In the genomic region with DNA sequence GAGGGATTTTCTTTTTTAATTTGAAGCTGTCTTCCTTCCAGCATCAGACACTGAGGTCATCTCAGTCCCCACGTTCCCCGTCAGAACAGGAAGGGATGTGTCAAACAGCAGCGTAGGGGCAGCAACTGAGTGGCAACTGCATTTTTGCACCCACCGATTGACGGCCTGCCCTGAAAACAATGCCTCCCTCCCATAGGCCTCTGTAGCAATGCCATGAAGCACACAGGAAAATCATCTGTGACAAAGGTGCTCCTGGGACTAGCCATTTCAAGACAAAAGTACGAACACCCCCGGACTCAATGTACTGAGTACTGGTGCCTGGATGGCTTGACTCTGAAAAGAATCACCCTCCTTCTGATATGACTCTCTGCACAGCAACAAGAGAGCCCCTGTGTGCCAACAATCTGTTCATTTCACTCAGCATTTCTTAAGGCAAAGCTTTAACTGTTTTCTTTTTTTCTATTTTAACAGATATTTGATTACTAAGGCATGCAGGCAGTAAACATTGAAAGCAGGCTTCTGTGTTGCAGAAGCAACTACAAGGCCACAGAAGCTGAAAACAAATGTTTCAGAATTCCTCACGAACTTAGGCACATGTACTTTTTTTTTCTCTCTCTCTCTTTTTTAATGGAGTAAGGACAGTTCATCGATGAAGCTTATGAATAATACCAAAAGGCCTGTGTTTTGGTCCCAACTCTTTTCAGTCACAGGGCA, we compare ENCODE assay signal across 1 cellular context.
TF ChIP-seq lines count a peak whose summit lies in the region.

No MANE protein-coding gene starts in this region.

TF ChIP-seq in HEK293, 187 proteins besides CTCF, POLR2A, EP300 and RAD21 (continued from another document):
- TF ChIP-seq, protein P1, sequence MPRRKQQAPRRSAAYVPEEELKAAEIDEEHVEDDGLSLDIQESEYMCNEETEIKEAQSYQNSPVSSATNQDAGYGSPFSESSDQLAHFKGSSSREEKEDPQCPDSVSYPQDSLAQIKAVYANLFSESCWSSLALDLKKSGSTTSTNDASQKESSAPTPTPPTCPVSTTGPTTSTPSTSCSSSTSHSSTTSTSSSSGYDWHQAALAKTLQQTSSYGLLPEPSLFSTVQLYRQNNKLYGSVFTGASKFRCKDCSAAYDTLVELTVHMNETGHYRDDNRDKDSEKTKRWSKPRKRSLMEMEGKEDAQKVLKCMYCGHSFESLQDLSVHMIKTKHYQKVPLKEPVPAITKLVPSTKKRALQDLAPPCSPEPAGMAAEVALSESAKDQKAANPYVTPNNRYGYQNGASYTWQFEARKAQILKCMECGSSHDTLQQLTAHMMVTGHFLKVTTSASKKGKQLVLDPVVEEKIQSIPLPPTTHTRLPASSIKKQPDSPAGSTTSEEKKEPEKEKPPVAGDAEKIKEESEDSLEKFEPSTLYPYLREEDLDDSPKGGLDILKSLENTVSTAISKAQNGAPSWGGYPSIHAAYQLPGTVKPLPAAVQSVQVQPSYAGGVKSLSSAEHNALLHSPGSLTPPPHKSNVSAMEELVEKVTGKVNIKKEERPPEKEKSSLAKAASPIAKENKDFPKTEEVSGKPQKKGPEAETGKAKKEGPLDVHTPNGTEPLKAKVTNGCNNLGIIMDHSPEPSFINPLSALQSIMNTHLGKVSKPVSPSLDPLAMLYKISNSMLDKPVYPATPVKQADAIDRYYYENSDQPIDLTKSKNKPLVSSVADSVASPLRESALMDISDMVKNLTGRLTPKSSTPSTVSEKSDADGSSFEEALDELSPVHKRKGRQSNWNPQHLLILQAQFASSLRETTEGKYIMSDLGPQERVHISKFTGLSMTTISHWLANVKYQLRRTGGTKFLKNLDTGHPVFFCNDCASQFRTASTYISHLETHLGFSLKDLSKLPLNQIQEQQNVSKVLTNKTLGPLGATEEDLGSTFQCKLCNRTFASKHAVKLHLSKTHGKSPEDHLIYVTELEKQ (tag by site-specific recombination; IDR thresholded peaks at IDR 0.05; ENCODE audit: borderline replicate concordance), result no peak
- TF ChIP-seq, protein P2, sequence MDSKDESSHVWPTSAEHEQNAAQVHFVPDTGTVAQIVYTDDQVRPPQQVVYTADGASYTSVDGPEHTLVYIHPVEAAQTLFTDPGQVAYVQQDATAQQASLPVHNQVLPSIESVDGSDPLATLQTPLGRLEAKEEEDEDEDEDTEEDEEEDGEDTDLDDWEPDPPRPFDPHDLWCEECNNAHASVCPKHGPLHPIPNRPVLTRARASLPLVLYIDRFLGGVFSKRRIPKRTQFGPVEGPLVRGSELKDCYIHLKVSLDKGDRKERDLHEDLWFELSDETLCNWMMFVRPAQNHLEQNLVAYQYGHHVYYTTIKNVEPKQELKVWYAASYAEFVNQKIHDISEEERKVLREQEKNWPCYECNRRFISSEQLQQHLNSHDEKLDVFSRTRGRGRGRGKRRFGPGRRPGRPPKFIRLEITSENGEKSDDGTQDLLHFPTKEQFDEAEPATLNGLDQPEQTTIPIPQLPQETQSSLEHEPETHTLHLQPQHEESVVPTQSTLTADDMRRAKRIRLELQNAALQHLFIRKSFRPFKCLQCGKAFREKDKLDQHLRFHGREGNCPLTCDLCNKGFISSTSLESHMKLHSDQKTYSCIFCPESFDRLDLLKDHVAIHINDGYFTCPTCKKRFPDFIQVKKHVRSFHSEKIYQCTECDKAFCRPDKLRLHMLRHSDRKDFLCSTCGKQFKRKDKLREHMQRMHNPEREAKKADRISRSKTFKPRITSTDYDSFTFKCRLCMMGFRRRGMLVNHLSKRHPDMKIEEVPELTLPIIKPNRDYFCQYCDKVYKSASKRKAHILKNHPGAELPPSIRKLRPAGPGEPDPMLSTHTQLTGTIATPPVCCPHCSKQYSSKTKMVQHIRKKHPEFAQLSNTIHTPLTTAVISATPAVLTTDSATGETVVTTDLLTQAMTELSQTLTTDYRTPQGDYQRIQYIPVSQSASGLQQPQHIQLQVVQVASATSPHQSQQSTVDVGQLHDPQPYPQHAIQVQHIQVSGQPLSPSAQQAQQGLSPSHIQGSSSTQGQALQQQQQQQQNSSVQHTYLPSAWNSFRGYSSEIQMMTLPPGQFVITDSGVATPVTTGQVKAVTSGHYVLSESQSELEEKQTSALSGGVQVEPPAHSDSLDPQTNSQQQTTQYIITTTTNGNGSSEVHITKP (tag by site-specific recombination; IDR thresholded peaks at IDR 0.05), result 0 out of 2 replicates have a peak, but pooled peaks have one; percentile 16
- TF ChIP-seq ZNF677 (tag by site-specific recombination; IDR thresholded peaks at IDR 0.05) (no peak), KLF10 (tag by site-specific recombination; IDR thresholded peaks at IDR 0.05) (no peak), ZNF660 (tag by site-specific recombination; IDR thresholded peaks at IDR 0.05) (no peak)
- TF ChIP-seq, protein P3, sequence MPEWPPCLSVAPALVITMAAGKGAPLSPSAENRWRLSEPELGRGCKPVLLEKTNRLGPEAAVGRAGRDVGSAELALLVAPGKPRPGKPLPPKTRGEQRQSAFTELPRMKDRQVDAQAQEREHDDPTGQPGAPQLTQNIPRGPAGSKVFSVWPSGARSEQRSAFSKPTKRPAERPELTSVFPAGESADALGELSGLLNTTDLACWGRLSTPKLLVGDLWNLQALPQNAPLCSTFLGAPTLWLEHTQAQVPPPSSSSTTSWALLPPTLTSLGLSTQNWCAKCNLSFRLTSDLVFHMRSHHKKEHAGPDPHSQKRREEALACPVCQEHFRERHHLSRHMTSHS (tag by site-specific recombination; IDR thresholded peaks at IDR 0.05), result no peak
